ENCODE assay signal across 1 cellular context in genomic region chr3:101865751-101866509, GRCh38.
TF ChIP-seq lines count a peak whose summit lies in the region.

No MANE protein-coding gene starts in this region.

TF ChIP-seq in WTC11, 78 proteins besides CTCF, POLR2A, EP300 and RAD21 (continued from another document):
- TF ChIP-seq ARID4B (CRISPR knock-in tag; IDR thresholded peaks at IDR 0.05; ENCODE audit: borderline replicate concordance) (no peak), E2F4 (CRISPR knock-in tag; IDR thresholded peaks at IDR 0.05; ENCODE audit: borderline replicate concordance, low read depth) (no peak)
